In the genomic region with DNA sequence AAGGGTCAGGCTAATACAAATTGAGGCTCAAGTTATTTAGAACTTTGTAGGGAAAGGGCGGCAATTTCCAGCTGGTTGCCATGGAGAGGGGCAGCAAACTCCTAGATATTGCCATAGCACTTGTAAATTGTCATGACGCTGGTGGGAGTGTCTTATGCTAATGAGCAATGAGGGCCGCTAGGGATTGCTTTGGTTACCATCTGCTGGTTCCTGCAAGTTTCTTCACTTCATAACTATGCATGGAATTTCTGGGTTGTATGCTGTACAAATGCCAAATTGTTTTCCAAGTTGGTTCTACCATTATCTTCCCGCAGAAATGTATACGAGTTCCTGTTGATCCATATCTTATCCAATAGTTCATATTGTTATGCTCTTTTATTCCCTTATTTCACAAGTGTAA, we compare ENCODE assay signal across 13 cellular contexts.
A peak's percentile ranks its signal among the peaks of the same experiment; 100 is the strongest.
DNase-seq lines count a peak whose midpoint lies in the region; ATAC-seq and TF ChIP-seq lines count a peak whose summit lies in the region.
"Had no signal": no experiment of that assay in that cellular context is flagged by ENCODE, and none has a peak within 500 bp of the region (broad histone marks: within the 10 kb centered on the region; RNA-seq: fewer than 3 reads in every experiment).

No MANE protein-coding gene starts in this region.

- in situ Hi-C loops in astrocyte of the spinal cord (cut with HindIII; ENCODE audit: low sequenced_read_pairs) = no loop called here

- ATAC-seq in HG03280 (IDR thresholded peaks at IDR 0.05; ENCODE audit: unreplicated experiment) (no peak), HG02623 (IDR thresholded peaks at IDR 0.05; ENCODE audit: unreplicated experiment) (no peak)
- ATAC-seq: psoas muscle had no signal

- H3K4me3 ChIP-seq in astrocyte of the spinal cord (ENCODE audit: low read depth, low read length) = no peak overlapping the region
- H3K4me3 ChIP-seq: psoas muscle, suprapubic skin had no signal

- no peak for TF ChIP-seq CTCF in astrocyte of the spinal cord (IDR thresholded peaks at IDR 0.05; ENCODE audit: low read depth, low read length)

- DNase-seq in AG20443 (ENCODE audit: low spot score) (peak; percentile 27), HT1080 (ENCODE audit: low read depth) (peak; percentile 44), astrocyte of the spinal cord (ENCODE audit: low read depth, low spot score) (peak; percentile 80), islet precursor cell (peak; percentile 79), OCI-M1 (lab: John Stamatoyannopoulos, UW) (no peak)
- DNase-seq in activated T-cell treated with anti-CD3 and anti-CD28 coated beads, Interleukin-2, amount 50 U/mL, for 48 hours = no peak
- DNase-seq: CD8-positive, alpha-beta memory T cell; foreskin melanocyte; psoas muscle; SHP77 treated with DMSO at 0.1 percent for 48 hours had no signal

Comparison
In these comparisons a context has a peak if more than half of its experiments do, and no peak if none do; other contexts are left out.
1. DNase-seq: peak in AG20443 (single experiment), HT1080 (single experiment), astrocyte of the spinal cord (single experiment) and islet precursor cell (single experiment); none in OCI-M1 (single experiment) and activated T-cell treated with anti-CD3 and anti-CD28 coated beads, Interleukin-2, amount 50 U/mL, for 48 hours (0 of 2).